ENCODE assay signal across 8 cellular contexts in the genomic region with DNA sequence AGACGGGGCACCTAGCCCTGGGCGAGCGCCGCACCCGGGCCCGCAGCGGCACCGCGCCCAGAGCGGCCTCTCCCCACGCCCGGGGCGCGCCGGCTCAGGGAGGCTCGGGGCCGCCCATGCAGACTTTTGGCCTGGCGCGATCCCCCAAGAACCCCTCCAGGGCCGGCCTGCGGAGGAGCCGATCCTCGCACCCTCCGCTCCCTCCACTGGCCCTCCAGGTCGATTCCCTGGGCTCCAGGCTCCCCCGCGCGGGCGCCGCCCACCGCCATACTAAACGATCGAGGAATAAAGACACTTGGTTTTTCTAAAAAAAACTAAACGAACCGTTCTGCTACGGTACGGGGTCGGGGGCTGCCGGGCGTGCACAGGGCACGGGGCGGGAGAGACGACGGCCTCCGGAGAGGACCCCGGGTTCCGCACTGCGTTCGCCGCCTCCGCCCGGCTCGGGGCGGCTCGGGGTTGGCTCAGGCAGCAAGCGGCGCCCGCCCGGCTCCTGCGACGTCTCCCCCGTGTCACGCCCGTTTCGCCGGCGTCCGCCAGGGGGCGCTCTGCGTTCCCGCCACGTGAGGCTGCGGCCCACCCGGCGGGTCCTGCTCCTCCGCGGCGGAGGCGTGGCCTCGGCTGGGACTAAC. TPM values are rescaled to one million over a fixed set of nuclear protein-coding genes. Genes with fewer than 3 reads are reported as not detected.
A peak's percentile ranks its signal among the peaks of the same experiment; 100 is the strongest.
DNase-seq lines count a peak whose midpoint lies in the region; ATAC-seq and TF ChIP-seq lines count a peak whose summit lies in the region.

No MANE protein-coding gene starts in this region.

- no peak overlapping the region for H3K27ac ChIP-seq in GM23338 (ENCODE audit: low read depth)

- intact Hi-C loops in natural killer cell (cut with micrococcal nuclease): loop anchor here (1.0 to 10.0 kb wide), 4 partner anchors 15 to 126 kb away; a partner anchor contains a TSS

- peaks cover 8% of the 10 kb centered on the region; the same call in 1 of the 2 replicates for H3F3A ChIP-seq in GM23338 (replicated peaks; ENCODE audit: low read depth)

- DNase-seq in EL: peak; percentile 91
- DNase-seq in GM23338 (ENCODE audit: low spot score): peak; percentile 91
- DNase-seq in Kasumi-1 (lab: John Stamatoyannopoulos, UW): peak; percentile 86 to 90
- peak; percentile 90 for DNase-seq in RPMI7951 (ENCODE audit: low read depth)
- DNase-seq in fibroblast of mammary gland (ENCODE audit: low read depth): peak; percentile 85
- DNase-seq in natural killer cell: peak; percentile 99
- DNase-seq in stimulated activated naive CD4-positive, alpha-beta T cell (lab: John Stamatoyannopoulos, UW): peak; percentile 94 to 98 (median 96)

- peaks cover 15% of the 10 kb centered on the region for H3K4me1 ChIP-seq in GM23338 (ENCODE audit: insufficient read depth)

- peaks cover 16% of the 10 kb centered on the region for H3K27me3 ChIP-seq in GM23338 (ENCODE audit: insufficient read depth)

- H3K9me2 ChIP-seq in GM23338 (ENCODE audit: insufficient read depth): no peaks in the 10 kb centered on the region

- H3K4me3 ChIP-seq in GM23338 (peak overlapping the region; percentile 87), fibroblast of mammary gland (ENCODE audit: control insufficient read depth, low read depth, low read length) (peak overlapping the region; percentile 43)

- no peaks in the 10 kb centered on the region for H3K36me3 Mint-ChIP-seq in GM23338 (ENCODE audit: low read depth)
- no peaks in the 10 kb centered on the region for H3K36me3 Mint-ChIP-seq in activated T-helper 17 cell treated with anti-CD3 and anti-CD28 coated beads, Interleukin-2, amount 50 U/mL, for 72 hours (ENCODE audit: low read depth)
- no peaks in the 10 kb centered on the region for H3K36me3 Mint-ChIP-seq in natural killer cell

- H3K27me3 Mint-ChIP-seq in GM23338 (ENCODE audit: insufficient read depth, low read depth, poor library complexity) (peaks cover 26% of the 10 kb centered on the region), natural killer cell (ENCODE audit: low read depth in 2 of 2) (no peaks in the 10 kb centered on the region)
- no peaks in the 10 kb centered on the region for H3K27me3 Mint-ChIP-seq in activated T-helper 17 cell treated with anti-CD3 and anti-CD28 coated beads, Interleukin-2, amount 50 U/mL, for 72 hours

- H2AFZ ChIP-seq in GM23338: peak overlapping the region; percentile 99

- peak; percentile 47 to 89 for TF ChIP-seq CTCF in GM23338 (conservative IDR thresholded peaks at IDR 0.05; ENCODE audit: low read depth in 2 of 2)
- TF ChIP-seq CTCF in fibroblast of mammary gland (conservative IDR thresholded peaks at IDR 0.05; ENCODE audit: control insufficient read depth, insufficient read depth, low read depth, low read length): peak; percentile 42
- peak; percentile 86 for TF ChIP-seq CTCF in natural killer cell (IDR thresholded peaks at IDR 0.05)

- H3K27ac Mint-ChIP-seq in GM23338 (no peak overlapping the region), natural killer cell (peak overlapping the region; percentile 60 to 87)
- peak overlapping the region; percentile 58 for H3K27ac Mint-ChIP-seq in activated T-helper 17 cell treated with anti-CD3 and anti-CD28 coated beads, Interleukin-2, amount 50 U/mL, for 72 hours

- peak overlapping the region; percentile 82 for H3K4me3 Mint-ChIP-seq in GM23338
- H3K4me3 Mint-ChIP-seq in activated T-helper 17 cell treated with anti-CD3 and anti-CD28 coated beads, Interleukin-2, amount 50 U/mL, for 72 hours: peak overlapping the region; percentile 84
- peak overlapping the region; percentile 89 for H3K4me3 Mint-ChIP-seq in natural killer cell

- H3K4me2 ChIP-seq in GM23338: peak overlapping the region; percentile 91

- H3K79me2 ChIP-seq in GM23338 (replicated peaks; ENCODE audit: insufficient read depth): no peaks in the 10 kb centered on the region

- H3K36me3 ChIP-seq in GM23338 (ENCODE audit: insufficient read depth): no peaks in the 10 kb centered on the region

- no peaks in the 10 kb centered on the region; the same call in 1 of the 2 replicates for H4K20me1 ChIP-seq in GM23338 (replicated peaks; ENCODE audit: insufficient read depth)

- H3K9me3 Mint-ChIP-seq in GM23338 (no peaks in the 10 kb centered on the region; the same call in 2 of the 3 replicates), natural killer cell (no peaks in the 10 kb centered on the region)
- H3K9me3 Mint-ChIP-seq in activated T-helper 17 cell treated with anti-CD3 and anti-CD28 coated beads, Interleukin-2, amount 50 U/mL, for 72 hours: no peaks in the 10 kb centered on the region

- ATAC-seq in GM23338 (peak; percentile 83), natural killer cell (peak; percentile 93 to 98 (median 96))
- peak; percentile 93 for ATAC-seq in activated T-helper 17 cell treated with anti-CD3 and anti-CD28 coated beads, Interleukin-2, amount 50 U/mL, for 72 hours (replicated peaks)

- peaks cover 30% of the 10 kb centered on the region for H3K4me1 Mint-ChIP-seq in GM23338
- H3K4me1 Mint-ChIP-seq in activated T-helper 17 cell treated with anti-CD3 and anti-CD28 coated beads, Interleukin-2, amount 50 U/mL, for 72 hours: peaks cover 6% of the 10 kb centered on the region
- H3K4me1 Mint-ChIP-seq in natural killer cell: peaks cover 23 to 29% of the 10 kb centered on the region in 2 donors

RNA-seq across cellular contexts. Expression of a gene that starts 0.4 kb away (rescaled TPM):
- 8.8 and 9.7 TPM in 2 replicates for total RNA-seq in GM23338 (2014; rRNA removed; shearing (Covaris generic))
- 8.4 and 9.7 TPM in 2 replicates for polyA plus RNA-seq in GM23338 (2016; fragmentation: Nextera tagmentation; extraction: Ambion mirVana)
- 4.1 and 5.8 TPM in 2 replicates for total RNA-seq in RPMI7951 (2014; rRNA removed; shearing (Covaris generic))
- 10 to 100 TPM in 1 of 2 donors, 1 to 10 TPM in 1; 5.9 to 10.5 TPM for total RNA-seq in activated T-helper 17 cell treated with anti-CD3 and anti-CD28 coated beads, Interleukin-2, amount 50 U/mL, for 72 hours
- total RNA-seq in natural killer cell: 1 to 10 TPM; 3.7 to 4.0 (median 3.8) TPM

RNA-seq across cellular contexts. Expression of a gene that starts 7.8 kb away (rescaled TPM):
- 4.8 and 15.4 TPM in 2 replicates for total RNA-seq in GM23338 (2014; rRNA removed; shearing (Covaris generic))
- 3.2 and 4.5 TPM in 2 replicates for polyA plus RNA-seq in GM23338 (2016; fragmentation: Nextera tagmentation; extraction: Ambion mirVana)
- 27.6 and 44.8 TPM in 2 replicates for total RNA-seq in RPMI7951 (2014; rRNA removed; shearing (Covaris generic))
- total RNA-seq in activated T-helper 17 cell treated with anti-CD3 and anti-CD28 coated beads, Interleukin-2, amount 50 U/mL, for 72 hours: under 1 TPM; 0.42 to 0.93 TPM
- under 1 TPM; 0.31 to 0.78 (median 0.41) TPM for total RNA-seq in natural killer cell

RNA-seq across cellular contexts. Expression of a gene that starts 14.8 kb away (rescaled TPM):
- 155 and 226 TPM in 2 replicates for total RNA-seq in GM23338 (2014; rRNA removed; shearing (Covaris generic))
- 568 and 617 TPM in 2 replicates for polyA plus RNA-seq in GM23338 (2016; fragmentation: Nextera tagmentation; extraction: Ambion mirVana)
- total RNA-seq in RPMI7951 (2014; rRNA removed; shearing (Covaris generic)): 784 and 843 TPM in 2 replicates
- total RNA-seq in activated T-helper 17 cell treated with anti-CD3 and anti-CD28 coated beads, Interleukin-2, amount 50 U/mL, for 72 hours: 100 to 1,000 TPM; 286 to 313 TPM
- total RNA-seq in natural killer cell: 100 to 1,000 TPM; 178 to 207 (median 192) TPM

RNA-seq across cellular contexts. Expression of a gene that starts 32.7 kb away (rescaled TPM):
- 2.3 and 4.1 TPM in 2 replicates for total RNA-seq in GM23338 (2014; rRNA removed; shearing (Covaris generic))
- 3.5 and 4.5 TPM in 2 replicates for polyA plus RNA-seq in GM23338 (2016; fragmentation: Nextera tagmentation; extraction: Ambion mirVana)
- 5.2 and 5.3 TPM in 2 replicates for total RNA-seq in RPMI7951 (2014; rRNA removed; shearing (Covaris generic))
- 1 to 10 TPM; 3.7 to 4.6 TPM for total RNA-seq in activated T-helper 17 cell treated with anti-CD3 and anti-CD28 coated beads, Interleukin-2, amount 50 U/mL, for 72 hours
- not detected for total RNA-seq in natural killer cell

RNA-seq across cellular contexts. Expression of a gene that starts 34.7 kb away (rescaled TPM):
- total RNA-seq in GM23338 (2014; rRNA removed; shearing (Covaris generic)): 31.3 and 32.9 TPM in 2 replicates
- polyA plus RNA-seq in GM23338 (2016; fragmentation: Nextera tagmentation; extraction: Ambion mirVana): 17.9 and 18.5 TPM in 2 replicates
- total RNA-seq in RPMI7951 (2014; rRNA removed; shearing (Covaris generic)): 29.1 and 32.3 TPM in 2 replicates
- 10 to 100 TPM; 13.1 to 14.3 TPM for total RNA-seq in activated T-helper 17 cell treated with anti-CD3 and anti-CD28 coated beads, Interleukin-2, amount 50 U/mL, for 72 hours
- total RNA-seq in natural killer cell: 10 to 100 TPM in 2 of 3 donors, 1 to 10 TPM in 1; 10.0 to 12.0 (median 10.8) TPM
